In the genomic region with DNA sequence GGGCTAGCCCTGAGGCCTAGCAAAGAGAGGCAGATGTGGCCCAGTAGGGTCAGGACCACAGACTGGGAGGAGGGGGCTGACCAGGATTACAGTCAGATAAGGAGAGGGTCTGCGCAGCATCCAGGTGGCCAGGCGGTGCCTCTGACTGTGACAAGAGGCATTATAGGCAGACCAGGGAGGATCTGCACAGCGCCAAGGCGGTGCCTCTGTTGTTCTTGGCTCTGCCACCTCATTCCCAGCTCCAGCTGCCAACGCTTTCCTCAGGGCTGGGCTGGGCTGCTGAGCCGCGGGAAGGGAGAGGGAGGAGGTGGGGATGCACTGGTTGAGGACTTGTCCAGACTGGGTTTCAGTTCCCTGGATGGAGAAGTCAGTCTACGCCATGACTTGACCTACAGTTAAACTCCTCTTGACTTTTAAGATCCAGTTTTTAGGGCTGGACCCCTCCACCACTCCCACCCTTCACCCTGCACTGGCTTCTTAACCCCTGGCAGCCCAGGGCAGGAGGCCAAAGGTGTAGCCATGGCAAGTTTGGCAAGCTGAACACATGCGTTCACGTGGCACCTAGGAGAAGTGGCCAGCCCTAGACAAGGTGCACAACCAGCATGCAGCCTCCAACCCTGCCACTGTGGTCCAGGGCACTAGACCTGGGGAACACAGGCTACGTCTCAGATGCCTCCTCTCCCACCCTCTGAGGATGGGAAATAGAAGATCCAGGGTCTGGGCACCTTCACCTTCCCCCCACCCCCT, we compare ENCODE assay signal across 8 cellular contexts. TPM values are rescaled to one million over a fixed set of nuclear protein-coding genes. Genes with fewer than 3 reads are reported as not detected.
A peak's percentile ranks its signal among the peaks of the same experiment; 100 is the strongest.
DNase-seq lines count a peak whose midpoint lies in the region; ATAC-seq, FAIRE-seq and TF ChIP-seq lines count a peak whose summit lies in the region.
"Had no signal": no experiment of that assay in that cellular context is flagged by ENCODE, and none has a peak within 500 bp of the region (broad histone marks: within the 10 kb centered on the region; RNA-seq: fewer than 3 reads in every experiment).

No MANE protein-coding gene starts in this region.

- FAIRE-seq in keratinocyte (lab: Jason Lieb, UNC), result peak; percentile 99

- peak; percentile 96 for DNase-seq in MG63
- peak; percentile 41 for DNase-seq in amniotic epithelial cell (ENCODE audit: low read depth)
- no peak for DNase-seq in keratinocyte (ENCODE audit: low read depth, low spot score)
- DNase-seq in thoracic aorta (ENCODE audit: low spot score), result peak; percentile 31
- DNase-seq in GM13977 (ENCODE audit: low spot score), result no peak
- DNase-seq: activated CD4-positive, alpha-beta T cell treated with anti-CD3 and anti-CD28 coated beads, Interleukin-2, amount 50 U/mL, for 1 hour had no signal

- H4K20me1 ChIP-seq in keratinocyte (ENCODE audit: control insufficient read depth, extremely low read depth, insufficient read depth, low read length), result no peaks in the 10 kb centered on the region

- TF ChIP-seq CTCF in keratinocyte (optimal IDR thresholded peaks at IDR 0.05 in 1 of 3, IDR thresholded peaks at IDR 0.05 in 1 of 3, conservative IDR thresholded peaks at IDR 0.05 in 1 of 3; ENCODE audit: extremely low read depth in 1 of 3, insufficient read depth in 2 of 3, low read length in 3 of 3) (no peak), thoracic aorta (IDR thresholded peaks at IDR 0.05) (no peak), GM13977 (IDR thresholded peaks at IDR 0.05; ENCODE audit: extremely low read depth, insufficient read depth, missing control alignments) (no peak)

- H3K4me1 ChIP-seq in keratinocyte (ENCODE audit: control insufficient read depth, extremely low read depth, insufficient read depth, low read length), result peaks cover 37% of the 10 kb centered on the region
- H3K4me1 ChIP-seq in thoracic aorta (ENCODE audit: control insufficient read depth in 1 of 2, low read depth in 2 of 2), result peaks cover 20 to 34% of the 10 kb centered on the region in 2 donors

- in situ Hi-C loops in GM13977 (cut with MboI; ENCODE audit: low pct_unique_long_range_greater_than_20kb, low sequenced_read_pairs, unreplicated experiment), result loop anchor here (25.0 kb wide), 1 partner anchor 152 kb away; a partner anchor contains a TSS

- H3K9me3 ChIP-seq in MG63 (no peaks in the 10 kb centered on the region), keratinocyte (ENCODE audit: control insufficient read depth, low read depth, low read length) (no peaks in the 10 kb centered on the region), thoracic aorta (no peaks in the 10 kb centered on the region)

- H3K79me2 ChIP-seq in keratinocyte (ENCODE audit: control insufficient read depth, insufficient read depth, low read length), result no peaks in the 10 kb centered on the region

- dilution Hi-C loops in keratinocyte (cut with MboI; ENCODE audit: extremely low pct_ligation_motif_present, low sequenced_read_pairs), result no loop called here

- no peaks in the 10 kb centered on the region for H3K9me1 ChIP-seq in keratinocyte (ENCODE audit: control insufficient read depth, extremely low read depth, insufficient read depth, low read length)

- no peaks in the 10 kb centered on the region for H3K36me3 ChIP-seq in MG63
- H3K36me3 ChIP-seq in keratinocyte (ENCODE audit: control insufficient read depth in 2 of 2, extremely low read depth in 1 of 2, insufficient read depth in 2 of 2, low read length in 2 of 2), result no peaks in the 10 kb centered on the region
- H3K36me3 ChIP-seq in thoracic aorta, result no peaks in the 10 kb centered on the region

- ATAC-seq in thoracic aorta (ENCODE audit: insufficient number of reproducible peaks, low FRiP score, low read depth) (peak; percentile 29), HG03196 (IDR thresholded peaks at IDR 0.05; ENCODE audit: unreplicated experiment) (no peak)
- ATAC-seq in activated CD4-positive, CD25-positive, alpha-beta regulatory T cell treated with anti-CD3 and anti-CD28 coated beads, Interleukin-2, amount 50 U/mL, for 24 hours, result no peak

- no peak overlapping the region for H2AFZ ChIP-seq in keratinocyte (ENCODE audit: control insufficient read depth, low read length)

- no peak overlapping the region for H3K9ac ChIP-seq in keratinocyte (ENCODE audit: control insufficient read depth, extremely low read depth, insufficient read depth, low read length)

- no peaks in the 10 kb centered on the region for H3K27me3 ChIP-seq in MG63
- peaks cover 20% of the 10 kb centered on the region for H3K27me3 ChIP-seq in keratinocyte (ENCODE audit: control insufficient read depth, extremely low read depth, insufficient read depth, low read length)
- no peaks in the 10 kb centered on the region for H3K27me3 ChIP-seq in thoracic aorta (replicated peaks; ENCODE audit: insufficient read depth)

- H3K4me2 ChIP-seq in keratinocyte (ENCODE audit: control insufficient read depth, extremely low read depth, insufficient read depth, low read depth, low read length), result peak overlapping the region; percentile 52

- no peak overlapping the region for H3K27ac ChIP-seq in keratinocyte (ENCODE audit: control insufficient read depth, insufficient read depth, low read length)
- peak overlapping the region in 1 of 2 donors; percentile 43 for H3K27ac ChIP-seq in thoracic aorta

- H3K4me3 ChIP-seq in MG63 (no peak overlapping the region), keratinocyte (ENCODE audit: control insufficient read depth in 2 of 3, extremely low read depth in 1 of 3, insufficient read depth in 2 of 3, low read depth in 1 of 3, low read length in 3 of 3) (peak overlapping the region in 1 of 3 experiments; percentile 4), thoracic aorta (no peak overlapping the region)

RNA-seq across cellular contexts. Expression of a gene that starts 4.5 kb away (rescaled TPM):
- 57.8 and 62.8 TPM in 2 replicates for total RNA-seq in MG63 (2014; rRNA removed; shearing (Covaris generic); ENCODE audit: low replicate concordance)
- 6.5 to 12.7 TPM (median 8.4 TPM) in 3 replicates for polyA plus RNA-seq in keratinocyte
- polyA plus RNA-seq in keratinocyte (2011; ENCODE audit: low read depth), result 187 TPM
- 13.3 and 19.3 TPM in 2 replicates for polyA plus RNA-seq in keratinocyte (2011; cell fraction: cytosol; rRNA removed)
- polyA plus RNA-seq in keratinocyte (2011; cell fraction: nucleus; rRNA removed), result 17.4 and 17.6 TPM in 2 replicates
- 13.0 and 332 TPM in 2 replicates for polyA plus RNA-seq in keratinocyte (2012; ENCODE audit: low replicate concordance)
- 1.8 to 4.4 TPM (median 2.8 TPM) in 3 replicates for polyA minus RNA-seq in keratinocyte
- 10.4 TPM for polyA minus RNA-seq in keratinocyte (2011; cell fraction: cytosol; rRNA and poly(A)+ RNA removed)
- polyA minus RNA-seq in keratinocyte (2011; cell fraction: nucleus; rRNA and poly(A)+ RNA removed), result 1.1 and 1.5 TPM in 2 replicates
- total RNA-seq in thoracic aorta, result 1 to 10 TPM; 1.3 to 7.0 TPM

RNA-seq across cellular contexts. Expression of a gene that starts 18.4 kb away (rescaled TPM):
- total RNA-seq in MG63 (2014; rRNA removed; shearing (Covaris generic); ENCODE audit: low replicate concordance), result 10.0 and 20.8 TPM in 2 replicates
- 6.0 to 10.7 TPM (median 6.3 TPM) in 3 replicates for polyA plus RNA-seq in keratinocyte
- 29.2 TPM for polyA plus RNA-seq in keratinocyte (2011; ENCODE audit: low read depth)
- polyA plus RNA-seq in keratinocyte (2011; cell fraction: cytosol; rRNA removed), result 3.5 and 4.8 TPM in 2 replicates
- 18.7 and 19.7 TPM in 2 replicates for polyA plus RNA-seq in keratinocyte (2011; cell fraction: nucleus; rRNA removed)
- 10.8 and 31.9 TPM in 2 replicates for polyA plus RNA-seq in keratinocyte (2012; ENCODE audit: low replicate concordance)
- polyA minus RNA-seq in keratinocyte, result 4.8 to 11.0 TPM (median 7.8 TPM) in 3 replicates
- 8.4 TPM for polyA minus RNA-seq in keratinocyte (2011; cell fraction: cytosol; rRNA and poly(A)+ RNA removed)
- polyA minus RNA-seq in keratinocyte (2011; cell fraction: nucleus; rRNA and poly(A)+ RNA removed), result 7.8 and 10.3 TPM in 2 replicates
- 10 to 100 TPM; 15.2 to 17.9 TPM for total RNA-seq in thoracic aorta

RNA-seq across cellular contexts. Expression of a gene that starts 18.6 kb away (rescaled TPM):
- 15.6 and 38.7 TPM in 2 replicates for total RNA-seq in MG63 (2014; rRNA removed; shearing (Covaris generic); ENCODE audit: low replicate concordance)
- 48.1 to 56.6 TPM (median 48.6 TPM) in 3 replicates for polyA plus RNA-seq in keratinocyte
- polyA plus RNA-seq in keratinocyte (2011; ENCODE audit: low read depth), result 19.9 TPM
- 44.2 and 61.0 TPM in 2 replicates for polyA plus RNA-seq in keratinocyte (2011; cell fraction: cytosol; rRNA removed)
- 44.3 and 44.4 TPM in 2 replicates for polyA plus RNA-seq in keratinocyte (2011; cell fraction: nucleus; rRNA removed)
- polyA plus RNA-seq in keratinocyte (2012; ENCODE audit: low replicate concordance), result 20.2 and 33.8 TPM in 2 replicates
- 47.8 to 55.4 TPM (median 54.2 TPM) in 3 replicates for polyA minus RNA-seq in keratinocyte
- polyA minus RNA-seq in keratinocyte (2011; cell fraction: cytosol; rRNA and poly(A)+ RNA removed), result 25.9 TPM
- 18.7 and 32.7 TPM in 2 replicates for polyA minus RNA-seq in keratinocyte (2011; cell fraction: nucleus; rRNA and poly(A)+ RNA removed)
- 10 to 100 TPM; 15.0 to 19.8 TPM for total RNA-seq in thoracic aorta

RNA-seq across cellular contexts. Expression of a gene that starts 31.0 kb away (rescaled TPM):
- 189 and 246 TPM in 2 replicates for total RNA-seq in MG63 (2014; rRNA removed; shearing (Covaris generic); ENCODE audit: low replicate concordance)
- polyA plus RNA-seq in keratinocyte, result 111 to 157 TPM (median 122 TPM) in 3 replicates
- polyA plus RNA-seq in keratinocyte (2011; ENCODE audit: low read depth), result 31.8 TPM
- polyA plus RNA-seq in keratinocyte (2011; cell fraction: cytosol; rRNA removed), result 112 and 122 TPM in 2 replicates
- polyA plus RNA-seq in keratinocyte (2011; cell fraction: nucleus; rRNA removed), result 91.7 and 94.5 TPM in 2 replicates
- polyA plus RNA-seq in keratinocyte (2012; ENCODE audit: low replicate concordance), result 101 and 133 TPM in 2 replicates
- 39.4 to 55.6 TPM (median 50.9 TPM) in 3 replicates for polyA minus RNA-seq in keratinocyte
- 43.4 TPM for polyA minus RNA-seq in keratinocyte (2011; cell fraction: cytosol; rRNA and poly(A)+ RNA removed)
- 16.8 and 19.2 TPM in 2 replicates for polyA minus RNA-seq in keratinocyte (2011; cell fraction: nucleus; rRNA and poly(A)+ RNA removed)
- total RNA-seq in thoracic aorta, result 10 to 100 TPM; 22.6 to 35.6 TPM

RNA-seq across cellular contexts. Expression of a gene that starts 32.7 kb away (rescaled TPM):
- total RNA-seq in MG63 (2014; rRNA removed; shearing (Covaris generic); ENCODE audit: low replicate concordance), result 0.03 TPM in 1 of 2 replicates, not detected in the other
- polyA plus RNA-seq in keratinocyte, result 0.01 TPM in 2 of 3 replicates, not detected in the other
- 0.26 TPM for polyA plus RNA-seq in keratinocyte (2011; ENCODE audit: low read depth)
- 0.03 TPM in 1 of 2 replicates, not detected in the other for polyA plus RNA-seq in keratinocyte (2011; cell fraction: cytosol; rRNA removed)
- 0.03 TPM in 2 replicates for polyA plus RNA-seq in keratinocyte (2011; cell fraction: nucleus; rRNA removed)
- 0.11 and 0.17 TPM in 2 replicates for polyA plus RNA-seq in keratinocyte (2012; ENCODE audit: low replicate concordance)
- 0.20 TPM in 1 of 3 replicates, not detected in the others for polyA minus RNA-seq in keratinocyte
- polyA minus RNA-seq in keratinocyte (2011; cell fraction: cytosol; rRNA and poly(A)+ RNA removed), result not detected
- polyA minus RNA-seq in keratinocyte (2011; cell fraction: nucleus; rRNA and poly(A)+ RNA removed), result not detected in 2 replicates
- total RNA-seq in thoracic aorta, result 10 to 100 TPM; 30.6 to 30.9 TPM

Comparison
In these comparisons a context has a peak if more than half of its experiments do, and no peak if none do; other contexts are left out.
1. DNase-seq: peak in MG63 (single experiment), amniotic epithelial cell (single experiment) and thoracic aorta (single experiment); none in keratinocyte (single experiment) and GM13977 (single experiment).